Comparison of ENCODE assay signal across 1 cellular context in genomic region chr20:38298768-38299288, GRCh38.
TF ChIP-seq lines count a peak whose summit lies in the region.

No MANE protein-coding gene starts in this region.

TF ChIP-seq in H1, 55 proteins besides CTCF, POLR2A, EP300 and RAD21 (continued from another document):
- TF ChIP-seq YY1 (IDR thresholded peaks at IDR 0.05; ENCODE audit: low read depth, low read length) (no peak), CREB1 (IDR thresholded peaks at IDR 0.05) (no peak), SP4 (IDR thresholded peaks at IDR 0.05; ENCODE audit: low read length) (no peak), SAP30 (IDR thresholded peaks at IDR 0.05; ENCODE audit: insufficient read depth, insufficient replicate concordance, low read length) (no peak), TBP (IDR thresholded peaks at IDR 0.05; ENCODE audit: low read depth, low read length) (no peak), POLR2AphosphoS5 (IDR thresholded peaks at IDR 0.05; ENCODE audit: low read depth, low read length) (no peak), GTF2F1 (IDR thresholded peaks at IDR 0.05; ENCODE audit: borderline replicate concordance, low read depth, low read length) (no peak), CTBP2 (IDR thresholded peaks at IDR 0.05; ENCODE audit: borderline replicate concordance, insufficient read depth, insufficient read length, low read length) (no peak), BACH1 (IDR thresholded peaks at IDR 0.05; ENCODE audit: low read length) (no peak), CHD2 (IDR thresholded peaks at IDR 0.05; ENCODE audit: low read length) (no peak), POU5F1 (IDR thresholded peaks at IDR 0.05; ENCODE audit: low read depth, low read length) (no peak), JUND (IDR thresholded peaks at IDR 0.05; ENCODE audit: low read length) (no peak), NANOG (IDR thresholded peaks at IDR 0.05; ENCODE audit: insufficient read depth, low read depth, low read length, poor library complexity, severe bottlenecking) (no peak), CBX5 (IDR thresholded peaks at IDR 0.05; ENCODE audit: low read depth, low read length) (no peak)
- TF ChIP-seq, protein P1, sequence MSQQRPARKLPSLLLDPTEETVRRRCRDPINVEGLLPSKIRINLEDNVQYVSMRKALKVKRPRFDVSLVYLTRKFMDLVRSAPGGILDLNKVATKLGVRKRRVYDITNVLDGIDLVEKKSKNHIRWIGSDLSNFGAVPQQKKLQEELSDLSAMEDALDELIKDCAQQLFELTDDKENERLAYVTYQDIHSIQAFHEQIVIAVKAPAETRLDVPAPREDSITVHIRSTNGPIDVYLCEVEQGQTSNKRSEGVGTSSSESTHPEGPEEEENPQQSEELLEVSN (IDR thresholded peaks at IDR 0.05) = no peak
